ENCODE assay signal across 12 cellular contexts in the genomic region with DNA sequence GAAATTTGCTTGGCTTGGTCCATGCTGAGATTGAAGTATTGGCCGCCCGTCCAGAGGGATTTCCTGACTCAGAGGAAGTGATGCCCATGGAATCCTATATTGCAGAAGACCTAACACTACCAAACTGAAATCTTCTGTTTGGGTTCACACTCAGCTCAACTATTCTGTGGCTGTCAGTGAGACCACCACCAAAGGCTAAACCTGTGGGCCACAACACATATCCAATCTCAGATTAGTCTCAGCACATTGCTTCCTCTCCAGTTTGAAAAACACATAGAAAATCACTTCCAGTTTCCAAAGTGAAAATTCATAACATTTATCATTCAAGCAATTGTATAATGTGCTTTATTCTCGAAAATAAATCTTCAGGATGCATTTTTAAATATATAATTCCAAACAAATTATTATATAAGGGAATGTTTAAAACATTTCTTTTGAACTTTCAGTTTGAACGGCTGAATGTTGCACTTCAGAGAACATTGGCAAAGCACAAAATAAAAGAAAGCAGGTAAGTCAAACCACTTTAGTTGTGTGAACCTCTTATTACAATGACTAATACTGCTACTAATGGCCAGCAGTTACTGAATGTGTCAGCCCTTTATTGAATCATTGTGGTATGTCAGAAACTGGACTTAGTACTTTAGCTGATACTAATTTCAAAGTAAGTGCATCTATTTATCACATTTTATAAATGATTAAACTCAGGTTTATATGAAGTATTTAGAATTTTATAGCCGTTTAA. TPM values are rescaled to one million over a fixed set of nuclear protein-coding genes. Genes with fewer than 3 reads are reported as not detected.
DNase-seq lines count a peak whose midpoint lies in the region; ATAC-seq, FAIRE-seq and TF ChIP-seq lines count a peak whose summit lies in the region.
"Had no signal": no experiment of that assay in that cellular context is flagged by ENCODE, and none has a peak within 500 bp of the region (broad histone marks: within the 10 kb centered on the region; RNA-seq: fewer than 3 reads in every experiment).

No MANE protein-coding gene starts in this region.

- DNase-seq in GM12865 (ENCODE audit: low read depth) (peak; percentile 61), coronary artery (ENCODE audit: low spot score) (no peak), aorta (no peak), heart right ventricle (no peak), NOMO-1 treated with DMSO at 0.1 percent for 48 hours (lab: John Stamatoyannopoulos, UW; ENCODE audit: unreplicated experiment) (no peak)
- DNase-seq: activated naive CD8-positive, alpha-beta T cell treated with anti-CD3 and anti-CD28 coated beads, Interleukin-2, amount 50 U/mL, for 24 hours; NCI-H187 treated with DMSO at 0.1 percent for 48 hours; psoas muscle; RPMI8226 had no signal

- H3K36me3 ChIP-seq in aorta (ENCODE audit: control insufficient read depth in 1 of 2, insufficient read depth in 2 of 2, low read length in 1 of 2): no peaks in the 10 kb centered on the region
- H3K36me3 ChIP-seq in heart right ventricle: peaks cover 0 to 47% (median 0%) of the 10 kb centered on the region in 9 donors

- no peaks in the 10 kb centered on the region for H3K9me3 ChIP-seq in aorta (ENCODE audit: control insufficient read depth, low read length)
- H3K9me3 ChIP-seq in heart right ventricle: peaks cover 0 to 7% (median 1%) of the 10 kb centered on the region in 11 donors
- H3K9me3 ChIP-seq: psoas muscle had no signal

- H3K27me3 ChIP-seq in aorta (ENCODE audit: control insufficient read depth in 1 of 2, insufficient read depth in 2 of 2, low read length in 1 of 2) (no peaks in the 10 kb centered on the region), heart right ventricle (no peaks in the 10 kb centered on the region)

- FAIRE-seq in endometrium (lab: Jason Lieb, UNC): peak; percentile 59

- intact Hi-C loops in aorta (cut with DNase I) (no loop called here), heart right ventricle (cut with DNase I) (no loop called here)

- H3K4me1 ChIP-seq in aorta (ENCODE audit: control insufficient read depth in 1 of 2, insufficient read depth in 2 of 2, low read length in 2 of 2): peaks cover 0 to 6% of the 10 kb centered on the region in 2 donors
- H3K4me1 ChIP-seq in heart right ventricle: peaks cover 0 to 64% (median 21%) of the 10 kb centered on the region in 9 donors
- H3K4me1 ChIP-seq: psoas muscle had no signal

- TF ChIP-seq CTCF in GM12865 (IDR thresholded peaks at IDR 0.05; ENCODE audit: insufficient read depth, low read depth, low read length, missing control alignments) (no peak), coronary artery (IDR thresholded peaks at IDR 0.05) (no peak), heart right ventricle (IDR thresholded peaks at IDR 0.05) (no peak)

- H3K4me3 ChIP-seq in GM12865 (ENCODE audit: low read depth, low read length): no peak overlapping the region
- no peak overlapping the region for H3K4me3 ChIP-seq in coronary artery
- H3K4me3 ChIP-seq in aorta (ENCODE audit: low read length in 2 of 2): no peak overlapping the region
- no peak overlapping the region for H3K4me3 ChIP-seq in heart right ventricle
- H3K4me3 ChIP-seq: psoas muscle had no signal

- H3K27ac ChIP-seq in coronary artery (peak overlapping the region in 1 of 2 donors; percentile 18), aorta (ENCODE audit: low read depth in 1 of 2, low read length in 2 of 2) (no peak overlapping the region), heart right ventricle (no peak overlapping the region)
- H3K27ac ChIP-seq: psoas muscle had no signal

- WGBS in aorta, 2 donors: 81 to 83% methylated on average over 5 of the region's 5 CpGs
- 75 to 87% methylated on average over 5 of the region's 5 CpGs for WGBS in heart right ventricle, 2 donors

- ATAC-seq in GM19468 (IDR thresholded peaks at IDR 0.05; ENCODE audit: extremely low read depth, unreplicated experiment) (peak; percentile 88), HG03342 (IDR thresholded peaks at IDR 0.05; ENCODE audit: unreplicated experiment) (peak; percentile 89), aorta (ENCODE audit: low FRiP score) (no peak), heart right ventricle (no peak)
- ATAC-seq: activated naive CD8-positive, alpha-beta T cell treated with anti-CD3 and anti-CD28 coated beads, Interleukin-2, amount 50 U/mL, for 24 hours; psoas muscle had no signal

RNA-seq across cellular contexts. Expression of a gene that starts 37.0 kb away (rescaled TPM):
- 10 to 100 TPM; 74.0 to 81.9 TPM for total RNA-seq in aorta
- polyA plus RNA-seq in aorta: 10 to 100 TPM; 20.2 to 62.5 TPM
- 100 to 1,000 TPM in 1 of 10 donors, 10 to 100 TPM in 9; 45.0 to 101 (median 65.4) TPM for total RNA-seq in heart right ventricle
- polyA plus RNA-seq in heart right ventricle: 10 to 100 TPM in 1 of 2 donors, 1 to 10 TPM in 1; 6.7 to 13.8 TPM

RNA-seq across cellular contexts. Expression of a gene that starts 55.2 kb away (rescaled TPM):
- total RNA-seq in aorta (10 to 100 TPM; 24.9 to 26.4 TPM), heart right ventricle (10 to 100 TPM; 10.7 to 29.9 (median 17.1) TPM)
- polyA plus RNA-seq in aorta (10 to 100 TPM; 10.0 to 44.0 TPM), heart right ventricle (10 to 100 TPM; 11.4 to 23.8 TPM)

Comparison
In these comparisons a context has a peak if more than half of its experiments do, and no peak if none do; other contexts are left out.
1. ATAC-seq: peak in GM19468 (single experiment) and HG03342 (single experiment); none in aorta (single experiment) and heart right ventricle (0 of 8).